35 cellular contexts compared by ENCODE assay signal in genomic region chr6:127868338-127868737, GRCh38. TPM values are rescaled to one million over a fixed set of nuclear protein-coding genes. Genes with fewer than 3 reads are reported as not detected.
DNase-seq lines count a peak whose midpoint lies in the region; ATAC-seq and TF ChIP-seq lines count a peak whose summit lies in the region.
"Had no signal": no experiment of that assay in that cellular context is flagged by ENCODE, and none has a peak within 500 bp of the region (broad histone marks: within the 10 kb centered on the region; RNA-seq: fewer than 3 reads in every experiment).

No MANE protein-coding gene starts in this region.

- H3K4me1 Mint-ChIP-seq in MCF 10A (ENCODE audit: insufficient read depth, unreplicated experiment) = no peaks in the 10 kb centered on the region

- ATAC-seq in heart right ventricle = no peak
- ATAC-seq: activated T-helper 17 cell treated with anti-CD3 and anti-CD28 coated beads, Interleukin-2, amount 50 U/mL, for 72 hours; esophagus mucosa; gastrocnemius medialis; K562; left cardiac atrium; natural killer cell treated with Interleukin-12 subunit alpha and Interleukin-12 subunit beta and Interleukin-15 and Interleukin-18, amount 100 ng/mL, for 72 hours; psoas muscle had no signal

- H3K27ac Mint-ChIP-seq in MCF 10A (ENCODE audit: low read depth, unreplicated experiment) = no peak overlapping the region
- H3K27ac Mint-ChIP-seq: activated T-helper 17 cell treated with anti-CD3 and anti-CD28 coated beads, Interleukin-2, amount 50 U/mL, for 72 hours; endodermal cell; natural killer cell treated with Interleukin-12 subunit alpha and Interleukin-12 subunit beta and Interleukin-15 and Interleukin-18, amount 100 ng/mL, for 72 hours; T-helper 1 cell treated with Interleukin-12 subunit alpha and Interleukin-12 subunit beta and Interleukin-4 antibody, amounts not matched to agents 30 μg/mL and 1 μg/mL, for 36 hours had no signal

- H3K4me3 ChIP-seq in breast epithelium (no peak overlapping the region), epithelial cell of esophagus (ENCODE audit: low read length) (no peak overlapping the region), heart right ventricle (no peak overlapping the region)
- H3K4me3 ChIP-seq: ascending aorta, gastrocnemius medialis, K562, lung, MG63, psoas muscle, sigmoid colon, transverse colon had no signal

- peak; percentile 11 for DNase-seq in MCF 10A (ENCODE audit: unreplicated experiment)
- no peak for DNase-seq in breast epithelium (ENCODE audit: low spot score in 2 of 2)
- DNase-seq in RPMI7951 (ENCODE audit: low read depth) = peak; percentile 50
- DNase-seq in epithelial cell of esophagus (ENCODE audit: low read depth) = peak; percentile 30
- DNase-seq in superior temporal gyrus (ENCODE audit: extremely low spot score) = peak; percentile 30
- no peak for DNase-seq in activated CD8-positive, alpha-beta memory T cell treated with anti-CD3 and anti-CD28 coated beads, Interleukin-2, amount 50 U/mL, for 4 hours
- no peak for DNase-seq in heart right ventricle
- DNase-seq in DMS153 treated with DMSO at 0.1 percent for 48 hours (lab: John Stamatoyannopoulos, UW; ENCODE audit: unreplicated experiment) = no peak
- DNase-seq: ACHN; activated CD4-positive, CD25-positive, alpha-beta regulatory T cell; Caco-2; DND-41; endodermal cell; gastrocnemius medialis; left cardiac atrium; MG63; NCI-H1105; NCI-H187; NCI-H2171; NCI-H510A; occipital lobe; psoas muscle; sigmoid colon; stimulated activated CD4-positive, alpha-beta T cell treated with anti-CD3 and anti-CD28 coated beads, Interleukin-12 subunit alpha, Interleukin-12 subunit beta, amount 100 ng/mL, for 4 hours; stimulated activated CD4-positive, alpha-beta T cell treated with anti-CD3 and anti-CD28 coated beads, Interleukin-2, amount 100 ng/mL, for 48 hours; transverse colon had no signal

- no peak overlapping the region for H3K27ac ChIP-seq in breast epithelium
- no peak overlapping the region for H3K27ac ChIP-seq in heart right ventricle
- H3K27ac ChIP-seq: ascending aorta, gastrocnemius medialis, psoas muscle, sigmoid colon, transverse colon had no signal

- H3K9me3 ChIP-seq in breast epithelium = peaks cover 0 to 7% of the 10 kb centered on the region in 2 donors
- peaks cover 0 to 15% (median 0%) of the 10 kb centered on the region in 11 donors for H3K9me3 ChIP-seq in heart right ventricle
- H3K9me3 ChIP-seq: gastrocnemius medialis, MG63, transverse colon had no signal

- H3K4me3 Mint-ChIP-seq in MCF 10A (ENCODE audit: unreplicated experiment) = no peak overlapping the region
- H3K4me3 Mint-ChIP-seq: endodermal cell; natural killer cell treated with Interleukin-12 subunit alpha and Interleukin-12 subunit beta and Interleukin-15 and Interleukin-18, amount 100 ng/mL, for 72 hours; T-helper 1 cell treated with Interleukin-12 subunit alpha and Interleukin-12 subunit beta and Interleukin-4 antibody, amounts not matched to agents 30 μg/mL and 1 μg/mL, for 36 hours had no signal

- intact Hi-C loops in MCF 10A (cut with micrococcal nuclease) = no loop called here
- intact Hi-C loops in breast epithelium (cut with DNase I; ENCODE audit: low total_unique reads) = no loop called here
- intact Hi-C loops in heart right ventricle (cut with DNase I) = no loop called here

- H3K4me1 ChIP-seq in breast epithelium = no peaks in the 10 kb centered on the region
- no peaks in the 10 kb centered on the region for H3K4me1 ChIP-seq in heart right ventricle
- H3K4me1 ChIP-seq: ascending aorta, gastrocnemius medialis, psoas muscle, sigmoid colon had no signal

- no peaks in the 10 kb centered on the region for H3K27me3 Mint-ChIP-seq in MCF 10A (ENCODE audit: insufficient read depth, unreplicated experiment)
- H3K27me3 Mint-ChIP-seq: activated T-helper 17 cell treated with anti-CD3 and anti-CD28 coated beads, Interleukin-2, amount 50 U/mL, for 72 hours had no signal

- TF ChIP-seq POLR2A in breast epithelium (IDR thresholded peaks at IDR 0.05) = no peak

- H3K36me3 ChIP-seq in breast epithelium (no peaks in the 10 kb centered on the region), heart right ventricle (no peaks in the 10 kb centered on the region)
- H3K36me3 ChIP-seq: ascending aorta, gastrocnemius medialis, MG63, sigmoid colon, transverse colon had no signal

- H3K36me3 Mint-ChIP-seq in MCF 10A (ENCODE audit: insufficient read depth, unreplicated experiment) = no peaks in the 10 kb centered on the region

- H3K9me3 Mint-ChIP-seq in MCF 10A (ENCODE audit: unreplicated experiment) = no peaks in the 10 kb centered on the region
- H3K9me3 Mint-ChIP-seq: endodermal cell had no signal

- TF ChIP-seq CTCF in MCF 10A (IDR thresholded peaks at IDR 0.05; ENCODE audit: unreplicated experiment) (no peak), breast epithelium (IDR thresholded peaks at IDR 0.05) (no peak), epithelial cell of esophagus (IDR thresholded peaks at IDR 0.05; ENCODE audit: insufficient read depth, low read depth, low read length, missing control alignments) (no peak), heart right ventricle (IDR thresholded peaks at IDR 0.05) (no peak)

- no peaks in the 10 kb centered on the region for H3K27me3 ChIP-seq in breast epithelium
- H3K27me3 ChIP-seq in heart right ventricle = no peaks in the 10 kb centered on the region
- H3K27me3 ChIP-seq: ascending aorta, gastrocnemius medialis, MG63, sigmoid colon, transverse colon had no signal

- WGBS in heart right ventricle, 2 donors = 93 to 96% methylated on average over 1 of the region's 1 CpG

- CTCF ChIA-PET in MCF 10A (lab: Yijun Ruan, JAX) = interaction anchor here (0.6 to 1.1 kb wide), 3 partner anchors 9 to 50 kb away, joined by 3 to 5 read pairs (median 4); no protein-coding TSS in a partner anchor

- POLR2A ChIA-PET in MCF 10A (lab: Yijun Ruan, JAX) = no interaction called here

- no TSS peak for BruUV-seq in MCF 10A (replicated peaks; lab: Mats Ljungman, UMichigan)

RNA-seq across cellular contexts. Expression of gene THEMIS, which starts 32.5 kb away (rescaled TPM):
- total RNA-seq in MCF 10A (2022) (not detected in 2 replicates), breast epithelium (1 to 10 TPM in 2 of 3 donors, under 1 TPM in 1; 0.96 to 2.6 (median 1.3) TPM), heart right ventricle (1 to 10 TPM in 1 of 10 donors, under 1 TPM in 6, not detected in 3; 0.13 to 2.0 (median 0.15) TPM)
- total RNA-seq in RPMI7951 (2014; rRNA removed; shearing (Covaris generic)) = not detected in 2 replicates
- polyA plus RNA-seq in heart right ventricle = under 1 TPM in 1 of 2 donors, not detected in 1; 0.01 TPM
- total RNA-seq: ascending aorta, Caco-2, endodermal cell, H1 had no signal
- polyA plus RNA-seq: BJ, H1, K562 had no signal

Comparison
In these comparisons a context has a peak if more than half of its experiments do, and no peak if none do; other contexts are left out.
1. DNase-seq: peak in MCF 10A (single experiment), RPMI7951 (single experiment), epithelial cell of esophagus (single experiment) and superior temporal gyrus (single experiment); none in breast epithelium (0 of 2), activated CD8-positive, alpha-beta memory T cell treated with anti-CD3 and anti-CD28 coated beads, Interleukin-2, amount 50 U/mL, for 4 hours (single experiment), heart right ventricle (0 of 2) and DMS153 treated with DMSO at 0.1 percent for 48 hours (single experiment).